In genomic region chr2:235394278-235394828, GRCh38 we compare ENCODE assay signal across 16 cellular contexts.
A peak's percentile ranks its signal among the peaks of the same experiment; 100 is the strongest.
DNase-seq lines count a peak whose midpoint lies in the region; ATAC-seq, FAIRE-seq and TF ChIP-seq lines count a peak whose summit lies in the region.
"Had no signal": no experiment of that assay in that cellular context is flagged by ENCODE, and none has a peak within 500 bp of the region (broad histone marks: within the 10 kb centered on the region; RNA-seq: fewer than 3 reads in every experiment).

No MANE protein-coding gene starts in this region.

- peak; percentile 92 for FAIRE-seq in keratinocyte (lab: Jason Lieb, UNC)
- FAIRE-seq: islet of Langerhans had no signal

- no peaks in the 10 kb centered on the region for H4K20me1 ChIP-seq in keratinocyte (ENCODE audit: control insufficient read depth, extremely low read depth, insufficient read depth, low read length)

- H2AFZ ChIP-seq in keratinocyte (ENCODE audit: control insufficient read depth, low read length) = no peak overlapping the region

- ATAC-seq in GM18520 (IDR thresholded peaks at IDR 0.05; ENCODE audit: unreplicated experiment) = no peak
- ATAC-seq: activated CD4-positive, alpha-beta T cell treated with anti-CD3 and anti-CD28 coated beads for 36 hours; activated naive CD4-positive, alpha-beta T cell treated with anti-CD3 and anti-CD28 coated beads, Interleukin-2, amount 50 U/mL, for 72 hours; effector memory CD8-positive, alpha-beta T cell; stimulated activated naive B cell treated with anti-CD40 and anti-IgM and Interleukin-4, amounts not matched to agents 10 μg/mL and 1 μg/mL and 100 μg/mL, for 72 hours had no signal

- H3K27me3 ChIP-seq in AG04450 (ENCODE audit: control insufficient read depth, insufficient read depth, low read length) (no peaks in the 10 kb centered on the region), keratinocyte (ENCODE audit: control insufficient read depth, extremely low read depth, insufficient read depth, low read length) (no peaks in the 10 kb centered on the region)
- H3K27me3 ChIP-seq: BLaER1 had no signal

- no peaks in the 10 kb centered on the region for H3K36me3 ChIP-seq in keratinocyte (ENCODE audit: control insufficient read depth in 2 of 2, extremely low read depth in 1 of 2, insufficient read depth in 2 of 2, low read length in 2 of 2)
- H3K36me3 ChIP-seq: BLaER1 had no signal

- no peak overlapping the region for H3K4me3 ChIP-seq in AG04450 (ENCODE audit: low read depth, low read length)
- no peak overlapping the region for H3K4me3 ChIP-seq in astrocyte of the cerebellum (ENCODE audit: low read depth, low read length)
- no peak overlapping the region for H3K4me3 ChIP-seq in keratinocyte (ENCODE audit: control insufficient read depth in 2 of 3, extremely low read depth in 1 of 3, insufficient read depth in 2 of 3, low read depth in 1 of 3, low read length in 3 of 3)
- H3K4me3 ChIP-seq: BLaER1 had no signal

- peak; percentile 20 for DNase-seq in AG04450 (ENCODE audit: low read depth, low spot score)
- peak; percentile 8 for DNase-seq in HS-27A (ENCODE audit: low read depth)
- peak; percentile 45 for DNase-seq in astrocyte of the cerebellum (ENCODE audit: low read depth)
- peak; percentile 41 for DNase-seq in keratinocyte (ENCODE audit: low read depth, low spot score)
- no peak for DNase-seq in substantia nigra (lab: John Stamatoyannopoulos, UW)
- DNase-seq in DMS153 (lab: John Stamatoyannopoulos, UW) = no peak
- DNase-seq in NCI-H446 (lab: John Stamatoyannopoulos, UW) = no peak
- DNase-seq: activated CD4-positive, alpha-beta T cell treated with anti-CD3 and anti-CD28 coated beads for 36 hours; effector memory CD8-positive, alpha-beta T cell; NCI-H446 treated with DMSO at 0.1 percent for 48 hours; occipital lobe; stimulated activated naive B cell treated with anti-CD40 and anti-IgM and Interleukin-4, amounts not matched to agents 10 μg/mL and 1 μg/mL and 100 μg/mL, for 72 hours had no signal

- no peak overlapping the region for H3K4me2 ChIP-seq in keratinocyte (ENCODE audit: control insufficient read depth, extremely low read depth, insufficient read depth, low read depth, low read length)
- H3K4me2 ChIP-seq: BLaER1 had no signal

- dilution Hi-C loops in keratinocyte (cut with MboI; ENCODE audit: extremely low pct_ligation_motif_present, low sequenced_read_pairs) = no loop called here

- H3K9me1 ChIP-seq in keratinocyte (ENCODE audit: control insufficient read depth, extremely low read depth, insufficient read depth, low read length) = no peaks in the 10 kb centered on the region

- CTCF ChIA-PET in AG04450 (lab: Charles Lee) = no interaction called here

- peaks cover 16% of the 10 kb centered on the region for H3K4me1 ChIP-seq in keratinocyte (ENCODE audit: control insufficient read depth, extremely low read depth, insufficient read depth, low read length)

- H3K27ac ChIP-seq in AG04450 (ENCODE audit: low read depth, low read length) (peak overlapping the region; percentile 39), keratinocyte (ENCODE audit: control insufficient read depth, insufficient read depth, low read length) (no peak overlapping the region), substantia nigra (ENCODE audit: low read depth, low read length, poor library complexity, severe bottlenecking) (no peak overlapping the region)
- H3K27ac ChIP-seq: BLaER1 had no signal

- H3K9me3 ChIP-seq in AG04450 (ENCODE audit: control insufficient read depth, insufficient read depth, low read length) = peaks cover 7% of the 10 kb centered on the region
- no peaks in the 10 kb centered on the region for H3K9me3 ChIP-seq in keratinocyte (ENCODE audit: control insufficient read depth, low read depth, low read length)

- TF ChIP-seq CTCF in AG04450 (IDR thresholded peaks at IDR 0.05; ENCODE audit: low read depth, low read length) = no peak
- TF ChIP-seq CTCF in astrocyte of the cerebellum (IDR thresholded peaks at IDR 0.05; ENCODE audit: low read depth, low read length, missing control alignments) = no peak
- TF ChIP-seq CTCF in keratinocyte (optimal IDR thresholded peaks at IDR 0.05 in 1 of 3, IDR thresholded peaks at IDR 0.05 in 1 of 3, conservative IDR thresholded peaks at IDR 0.05 in 1 of 3; ENCODE audit: extremely low read depth in 1 of 3, insufficient read depth in 2 of 3, low read length in 3 of 3) = peak in 1 of 3 experiments; percentile 17

- POLR2A ChIA-PET in AG04450 (lab: Yijun Ruan, JAX) = interaction anchor here (0.6 kb wide), 1 partner anchor 1330 kb away, joined by 3 read pairs; no protein-coding TSS in a partner anchor

- no peak overlapping the region for H3K9ac ChIP-seq in keratinocyte (ENCODE audit: control insufficient read depth, extremely low read depth, insufficient read depth, low read length)
- H3K9ac ChIP-seq: BLaER1 had no signal

- no peaks in the 10 kb centered on the region for H3K79me2 ChIP-seq in keratinocyte (ENCODE audit: control insufficient read depth, insufficient read depth, low read length)

- in situ Hi-C loops in astrocyte of the cerebellum (cut with HindIII; ENCODE audit: low sequenced_read_pairs) = no loop called here

Comparison
In these comparisons a context has a peak if more than half of its experiments do, and no peak if none do; other contexts are left out.
1. DNase-seq: peak in AG04450 (single experiment), HS-27A (single experiment), astrocyte of the cerebellum (single experiment) and keratinocyte (single experiment); none in substantia nigra (0 of 49), DMS153 (single experiment) and NCI-H446 (0 of 2).